1 cellular context compared by ENCODE assay signal in the genomic region with DNA sequence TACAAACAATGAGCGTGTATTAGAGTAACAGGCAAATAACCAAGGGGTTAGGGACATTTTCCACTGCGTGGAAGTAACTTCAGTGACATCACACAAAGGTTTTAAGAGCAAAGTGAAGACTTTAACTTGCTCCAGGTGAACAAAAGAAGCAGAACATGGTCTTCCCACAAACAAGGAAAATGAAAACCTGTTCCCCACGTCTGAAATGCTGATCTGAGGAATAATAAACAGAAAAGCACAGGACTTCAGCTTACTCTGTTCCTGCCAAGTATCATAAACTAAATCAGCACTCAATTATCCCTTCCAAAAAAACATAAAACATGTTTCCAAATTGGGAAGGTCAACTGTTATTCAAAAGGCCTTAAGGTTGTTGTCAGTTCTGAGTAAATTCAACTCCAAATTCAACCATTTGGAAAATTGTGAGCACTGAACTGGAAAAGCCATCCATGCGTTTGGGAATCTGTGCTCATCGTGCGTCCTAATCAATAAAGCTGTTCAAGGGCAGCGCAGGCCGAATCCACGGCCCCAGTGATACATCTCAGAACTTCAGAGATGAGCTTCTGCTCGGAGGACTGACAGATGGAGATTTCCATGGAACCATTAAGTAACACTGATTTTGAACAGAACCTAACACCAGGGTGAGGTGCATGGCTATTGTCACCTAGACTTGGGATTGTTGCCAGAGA.
TF ChIP-seq lines count a peak whose summit lies in the region.

No MANE protein-coding gene starts in this region.

TF ChIP-seq in IMR-90, 13 proteins besides CTCF, POLR2A, EP300 and RAD21:
- TF ChIP-seq RCOR1 (IDR thresholded peaks at IDR 0.05; ENCODE audit: insufficient replicate concordance, low read length) (no peak), MAFK (IDR thresholded peaks at IDR 0.05; ENCODE audit: low read depth, low read length) (no peak), SMC3 (IDR thresholded peaks at IDR 0.05; ENCODE audit: low read depth, low read length) (no peak), MXI1 (IDR thresholded peaks at IDR 0.05; ENCODE audit: borderline replicate concordance, low read depth, low read length) (no peak), BHLHE40 (IDR thresholded peaks at IDR 0.05; ENCODE audit: low read depth, low read length) (no peak)
- TF ChIP-seq, protein P1, sequence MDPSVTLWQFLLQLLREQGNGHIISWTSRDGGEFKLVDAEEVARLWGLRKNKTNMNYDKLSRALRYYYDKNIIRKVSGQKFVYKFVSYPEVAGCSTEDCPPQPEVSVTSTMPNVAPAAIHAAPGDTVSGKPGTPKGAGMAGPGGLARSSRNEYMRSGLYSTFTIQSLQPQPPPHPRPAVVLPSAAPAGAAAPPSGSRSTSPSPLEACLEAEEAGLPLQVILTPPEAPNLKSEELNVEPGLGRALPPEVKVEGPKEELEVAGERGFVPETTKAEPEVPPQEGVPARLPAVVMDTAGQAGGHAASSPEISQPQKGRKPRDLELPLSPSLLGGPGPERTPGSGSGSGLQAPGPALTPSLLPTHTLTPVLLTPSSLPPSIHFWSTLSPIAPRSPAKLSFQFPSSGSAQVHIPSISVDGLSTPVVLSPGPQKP (IDR thresholded peaks at IDR 0.05; ENCODE audit: borderline replicate concordance, low read depth, low read length), result no peak
- TF ChIP-seq, protein P2, sequence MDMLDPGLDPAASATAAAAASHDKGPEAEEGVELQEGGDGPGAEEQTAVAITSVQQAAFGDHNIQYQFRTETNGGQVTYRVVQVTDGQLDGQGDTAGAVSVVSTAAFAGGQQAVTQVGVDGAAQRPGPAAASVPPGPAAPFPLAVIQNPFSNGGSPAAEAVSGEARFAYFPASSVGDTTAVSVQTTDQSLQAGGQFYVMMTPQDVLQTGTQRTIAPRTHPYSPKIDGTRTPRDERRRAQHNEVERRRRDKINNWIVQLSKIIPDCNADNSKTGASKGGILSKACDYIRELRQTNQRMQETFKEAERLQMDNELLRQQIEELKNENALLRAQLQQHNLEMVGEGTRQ (IDR thresholded peaks at IDR 0.05; ENCODE audit: low read depth, low read length), result no peak
